Comparison of ENCODE assay signal across 24 cellular contexts in the genomic region with DNA sequence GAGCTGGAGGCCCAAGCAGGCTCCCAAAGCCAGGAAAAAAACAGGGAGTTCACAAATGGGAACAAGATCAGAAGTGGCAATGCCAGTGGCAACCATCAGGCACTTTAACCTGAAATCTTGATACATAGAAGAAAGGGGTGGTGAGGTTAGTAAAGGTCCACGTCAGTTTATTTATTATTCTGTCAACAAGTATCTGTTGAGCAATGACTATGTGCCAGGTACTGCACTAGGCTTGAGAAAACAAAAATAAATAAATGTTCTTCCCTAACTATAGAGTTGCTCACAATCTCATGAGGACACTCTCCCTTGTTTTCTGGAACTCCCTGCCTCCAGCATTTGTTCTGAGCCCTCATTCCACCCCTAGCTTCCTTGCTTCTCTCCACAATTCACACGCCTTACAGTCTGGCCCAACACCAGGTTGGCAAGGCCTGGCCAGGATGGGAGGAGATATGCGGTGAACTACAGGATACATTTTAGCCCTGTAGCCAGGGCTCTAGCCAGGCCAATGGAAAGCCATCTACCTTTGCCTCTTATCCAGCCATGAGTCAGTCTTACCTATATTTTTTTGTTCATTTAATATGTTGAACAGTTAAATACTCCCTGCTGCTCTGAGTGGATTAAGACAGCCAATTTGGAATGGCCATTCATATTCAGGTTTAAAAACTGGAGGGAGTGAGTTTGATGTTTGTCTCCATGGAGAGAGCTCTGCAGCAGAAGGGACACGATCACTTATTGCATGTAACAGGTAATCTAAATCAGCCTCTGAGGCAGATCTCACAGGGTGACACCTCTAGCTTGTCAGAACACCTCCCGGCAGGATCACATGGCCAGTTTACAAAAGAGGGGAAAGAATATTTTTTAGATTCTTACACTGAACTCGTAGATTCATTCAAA.
DNase-seq lines count a peak whose midpoint lies in the region; ATAC-seq, FAIRE-seq and TF ChIP-seq lines count a peak whose summit lies in the region.
"Had no signal": no experiment of that assay in that cellular context is flagged by ENCODE, and none has a peak within 500 bp of the region (broad histone marks: within the 10 kb centered on the region; RNA-seq: fewer than 3 reads in every experiment).

No MANE protein-coding gene starts in this region.

- H3K27me3 Mint-ChIP-seq in activated T-cell treated with anti-CD3 and anti-CD28 coated beads, Interleukin-2, amount 50 U/mL, for 4 hours (ENCODE audit: low read depth) = peaks cover 5% of the 10 kb centered on the region

- no peaks in the 10 kb centered on the region for H3K27me3 ChIP-seq in keratinocyte (ENCODE audit: control insufficient read depth, extremely low read depth, insufficient read depth, low read length)
- no peaks in the 10 kb centered on the region for H3K27me3 ChIP-seq in parathyroid adenoma (ENCODE audit: control insufficient read depth, insufficient read depth, low read length)
- H3K27me3 ChIP-seq: SJSA1 had no signal

- no peaks in the 10 kb centered on the region for H3K4me1 ChIP-seq in HEK293 (ENCODE audit: control insufficient read depth, insufficient read depth, low read length)
- H3K4me1 ChIP-seq in keratinocyte (ENCODE audit: control insufficient read depth, extremely low read depth, insufficient read depth, low read length) = peaks cover 54% of the 10 kb centered on the region
- peaks cover 12% of the 10 kb centered on the region for H3K4me1 ChIP-seq in parathyroid adenoma
- H3K4me1 ChIP-seq: SJSA1 had no signal

- H3K4me3 Mint-ChIP-seq in activated T-cell treated with anti-CD3 and anti-CD28 coated beads, Interleukin-2, amount 50 U/mL, for 4 hours = no peak overlapping the region

- H3K9me3 Mint-ChIP-seq in activated T-cell treated with anti-CD3 and anti-CD28 coated beads, Interleukin-2, amount 50 U/mL, for 4 hours = no peaks in the 10 kb centered on the region

- peak; percentile 44 for DNase-seq in epithelial cell of esophagus (ENCODE audit: low read depth)
- no peak for DNase-seq in keratinocyte (ENCODE audit: low read depth, low spot score)
- no peak for DNase-seq in activated T-cell treated with anti-CD3 and anti-CD28 coated beads, Interleukin-2, amount 50 U/mL, for 4 hours
- DNase-seq in NCI-H1436 (lab: John Stamatoyannopoulos, UW) = no peak
- DNase-seq in stimulated activated naive CD4-positive, alpha-beta T cell treated with Interleukin-2 at 50 U/mL for 16 hours (lab: John Stamatoyannopoulos, UW) = no peak
- DNase-seq: Calu3, DMS153, DND-41, HCEC 1CT, KG1, MM.1S, NCI-H1694, NCI-H2029 treated with DMSO at 0.1 percent for 48 hours, NCI-H2227 treated with DMSO at 0.1 percent for 48 hours, NCI-H526 treated with DMSO at 0.1 percent for 48 hours, PC-9, Right ventricle myocardium superior had no signal

- H3K4me2 ChIP-seq in keratinocyte (ENCODE audit: control insufficient read depth, extremely low read depth, insufficient read depth, low read depth, low read length) (peak overlapping the region; percentile 67), parathyroid adenoma (ENCODE audit: low read length) (no peak overlapping the region)
- H3K4me2 ChIP-seq: PC-9 had no signal

- peak overlapping the region; percentile 89 for H2AFZ ChIP-seq in keratinocyte (ENCODE audit: control insufficient read depth, low read length)
- H2AFZ ChIP-seq in parathyroid adenoma = peak overlapping the region; percentile 14
- H2AFZ ChIP-seq: PC-9 had no signal

- H3K36me3 Mint-ChIP-seq in activated T-cell treated with anti-CD3 and anti-CD28 coated beads, Interleukin-2, amount 50 U/mL, for 4 hours (ENCODE audit: insufficient read depth) = no peaks in the 10 kb centered on the region

- H3K4me3 ChIP-seq in HEK293 (ENCODE audit: low read depth, low read length) (no peak overlapping the region), epithelial cell of esophagus (ENCODE audit: low read length) (no peak overlapping the region), keratinocyte (ENCODE audit: control insufficient read depth in 2 of 3, extremely low read depth in 1 of 3, insufficient read depth in 2 of 3, low read depth in 1 of 3, low read length in 3 of 3) (no peak overlapping the region), parathyroid adenoma (ENCODE audit: low read depth, low read length) (no peak overlapping the region)
- H3K4me3 ChIP-seq: PC-9, SJSA1 had no signal

- no peak for ATAC-seq in HG02588 (IDR thresholded peaks at IDR 0.05; ENCODE audit: unreplicated experiment)
- ATAC-seq in activated T-cell treated with anti-CD3 and anti-CD28 coated beads, Interleukin-2, amount 50 U/mL, for 4 hours = no peak

- H3K9me3 ChIP-seq in HEK293 (ENCODE audit: control insufficient read depth, insufficient read depth, low read depth, low read length) = no peaks in the 10 kb centered on the region
- H3K9me3 ChIP-seq in keratinocyte (ENCODE audit: control insufficient read depth, low read depth, low read length) = no peaks in the 10 kb centered on the region
- no peaks in the 10 kb centered on the region for H3K9me3 ChIP-seq in parathyroid adenoma (ENCODE audit: control insufficient read depth, low read length)
- H3K9me3 ChIP-seq: SJSA1 had no signal

- no peak overlapping the region for H3K27ac ChIP-seq in HEK293 (ENCODE audit: extremely low read depth, low read depth, low read length)
- H3K27ac ChIP-seq in keratinocyte (ENCODE audit: control insufficient read depth, insufficient read depth, low read length) = peak overlapping the region; percentile 70
- H3K27ac ChIP-seq in parathyroid adenoma = no peak overlapping the region
- H3K27ac ChIP-seq: PC-9, SJSA1 had no signal

- CTCF ChIA-PET in HEK293 (lab: Yijun Ruan, JAX) = interaction anchor here (0.6 kb wide), 1 partner anchor 89 kb away, joined by 3 read pairs; no protein-coding TSS in a partner anchor

- dilution Hi-C loops in keratinocyte (cut with MboI; ENCODE audit: extremely low pct_ligation_motif_present, low sequenced_read_pairs) = no loop called here

- H3K9ac ChIP-seq in keratinocyte (ENCODE audit: control insufficient read depth, extremely low read depth, insufficient read depth, low read length) = peak overlapping the region; percentile 18
- H3K9ac ChIP-seq in parathyroid adenoma = no peak overlapping the region

- no peaks in the 10 kb centered on the region for H4K20me1 ChIP-seq in keratinocyte (ENCODE audit: control insufficient read depth, extremely low read depth, insufficient read depth, low read length)

- H3K4me1 Mint-ChIP-seq in activated T-cell treated with anti-CD3 and anti-CD28 coated beads, Interleukin-2, amount 50 U/mL, for 4 hours (ENCODE audit: low read depth) = no peaks in the 10 kb centered on the region

- H3K9me1 ChIP-seq in keratinocyte (ENCODE audit: control insufficient read depth, extremely low read depth, insufficient read depth, low read length) = no peaks in the 10 kb centered on the region

- H3K79me2 ChIP-seq in keratinocyte (ENCODE audit: control insufficient read depth, insufficient read depth, low read length) (no peaks in the 10 kb centered on the region), parathyroid adenoma (no peaks in the 10 kb centered on the region)

- FAIRE-seq in keratinocyte (lab: Jason Lieb, UNC) = peak; percentile 81
- FAIRE-seq: GM12892, GM19239, H1 had no signal

- POLR2A ChIA-PET in HEK293 (lab: Yijun Ruan, JAX) = no interaction called here

- H3K36me3 ChIP-seq in HEK293 (ENCODE audit: control insufficient read depth in 2 of 2, insufficient read depth in 1 of 2, low read length in 2 of 2) (no peaks in the 10 kb centered on the region), keratinocyte (ENCODE audit: control insufficient read depth in 2 of 2, extremely low read depth in 1 of 2, insufficient read depth in 2 of 2, low read length in 2 of 2) (no peaks in the 10 kb centered on the region), parathyroid adenoma (ENCODE audit: control insufficient read depth, insufficient read depth, low read length) (no peaks in the 10 kb centered on the region)
- H3K36me3 ChIP-seq: SJSA1 had no signal

- no peak for TF ChIP-seq CTCF in HEK293 (tag by site-specific recombination; IDR thresholded peaks at IDR 0.05)
- TF ChIP-seq CTCF in epithelial cell of esophagus (IDR thresholded peaks at IDR 0.05; ENCODE audit: insufficient read depth, low read depth, low read length, missing control alignments) = no peak
- TF ChIP-seq CTCF in keratinocyte (optimal IDR thresholded peaks at IDR 0.05 in 1 of 3, IDR thresholded peaks at IDR 0.05 in 1 of 3, conservative IDR thresholded peaks at IDR 0.05 in 1 of 3; ENCODE audit: extremely low read depth in 1 of 3, insufficient read depth in 2 of 3, low read length in 3 of 3) = no peak
- no peak for TF ChIP-seq CTCF in parathyroid adenoma (IDR thresholded peaks at IDR 0.05)

TF ChIP-seq in HEK293, 187 proteins besides CTCF, POLR2A, EP300 and RAD21:
- TF ChIP-seq SCRT2 (tag by site-specific recombination; IDR thresholded peaks at IDR 0.05) = peak; percentile 35; the same call in 1 of the 2 replicates
- no peak for TF ChIP-seq ZNF776 (tag by site-specific recombination; IDR thresholded peaks at IDR 0.05; ENCODE audit: borderline replicate concordance)
TF ChIP-seq in HEK293: peak in this region for 1.
